Comparison of ENCODE assay signal across 8 cellular contexts in the genomic region with DNA sequence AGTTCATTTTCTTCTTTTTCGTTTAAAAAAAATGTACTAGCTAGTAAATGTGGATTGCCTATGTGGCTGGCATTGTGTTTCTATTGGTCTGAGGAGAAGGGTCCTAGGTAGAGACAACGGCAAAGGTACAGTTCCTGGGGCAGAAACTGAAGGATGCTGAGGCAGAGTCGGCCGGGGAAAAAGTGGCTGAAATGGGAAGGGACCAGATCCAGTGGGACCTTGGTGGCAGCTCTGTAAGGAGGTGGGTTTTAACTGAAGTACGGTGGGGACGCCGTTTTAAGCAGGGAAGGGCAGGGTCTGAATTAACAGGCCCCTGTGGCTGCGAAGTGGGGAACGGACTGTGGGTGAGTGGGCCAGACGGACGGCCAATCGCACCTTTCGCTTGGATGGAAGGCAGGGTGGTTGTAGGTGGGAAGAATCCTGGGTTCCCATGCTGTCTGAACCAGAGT. TPM values are rescaled to one million over a fixed set of nuclear protein-coding genes. Genes with fewer than 3 reads are reported as not detected.
DNase-seq lines count a peak whose midpoint lies in the region; ATAC-seq and TF ChIP-seq lines count a peak whose summit lies in the region.

No MANE protein-coding gene starts in this region.

- H3K4me1 ChIP-seq in lower lobe of right lung = peaks cover 25% of the 10 kb centered on the region

- peaks cover 10% of the 10 kb centered on the region for H3K36me3 ChIP-seq in lower lobe of right lung

- H3K4me3 ChIP-seq in lower lobe of right lung = peak overlapping the region; percentile 98

- no peaks in the 10 kb centered on the region for H3K27me3 ChIP-seq in lower lobe of right lung (ENCODE audit: low read depth)

- H3K27me3 Mint-ChIP-seq in activated naive CD4-positive, alpha-beta T cell treated with anti-CD3 and anti-CD28 coated beads for 36 hours (ENCODE audit: low read depth) = no peaks in the 10 kb centered on the region
- H3K27me3 Mint-ChIP-seq in activated CD4-positive, alpha-beta memory T cell treated with anti-CD3 and anti-CD28 coated beads, Interleukin-2, amount 10 ng/mL, durations not matched to agents 7 days and 5 days = peaks cover 9% of the 10 kb centered on the region
- peaks cover 7% of the 10 kb centered on the region for H3K27me3 Mint-ChIP-seq in type B pancreatic cell

- H3K27ac ChIP-seq in lower lobe of right lung = no peak overlapping the region

- POLR2A ChIA-PET in activated CD4-positive, alpha-beta memory T cell treated with anti-CD3 and anti-CD28 coated beads, Interleukin-2, amount 10 ng/mL, durations not matched to agents 7 days and 5 days (lab: Charles Lee) = no interaction called here

- H3K9me3 ChIP-seq in lower lobe of right lung = no peaks in the 10 kb centered on the region

- H3K4me3 Mint-ChIP-seq in activated naive CD4-positive, alpha-beta T cell treated with anti-CD3 and anti-CD28 coated beads for 36 hours = peak overlapping the region; percentile 57
- H3K4me3 Mint-ChIP-seq in activated CD4-positive, alpha-beta memory T cell treated with anti-CD3 and anti-CD28 coated beads, Interleukin-2, amount 10 ng/mL, durations not matched to agents 7 days and 5 days = peak overlapping the region; percentile 63
- peak overlapping the region; percentile 81 for H3K4me3 Mint-ChIP-seq in type B pancreatic cell

- intact Hi-C loops in activated naive CD4-positive, alpha-beta T cell treated with anti-CD3 and anti-CD28 coated beads for 36 hours (cut with micrococcal nuclease) = loop anchor here (1.0 kb wide), 1 partner anchor 429 kb away; no protein-coding TSS in a partner anchor
- intact Hi-C loops in lower lobe of right lung (cut with DNase I) = no loop called here

- H3K9me3 Mint-ChIP-seq in activated naive CD4-positive, alpha-beta T cell treated with anti-CD3 and anti-CD28 coated beads for 36 hours = no peaks in the 10 kb centered on the region
- H3K9me3 Mint-ChIP-seq in activated CD4-positive, alpha-beta memory T cell treated with anti-CD3 and anti-CD28 coated beads, Interleukin-2, amount 10 ng/mL, durations not matched to agents 7 days and 5 days = no peaks in the 10 kb centered on the region
- H3K9me3 Mint-ChIP-seq in type B pancreatic cell = no peaks in the 10 kb centered on the region

- no peak for ATAC-seq in lower lobe of right lung

- no peak overlapping the region for H3K27ac Mint-ChIP-seq in activated naive CD4-positive, alpha-beta T cell treated with anti-CD3 and anti-CD28 coated beads for 36 hours
- no peak overlapping the region for H3K27ac Mint-ChIP-seq in activated CD4-positive, alpha-beta memory T cell treated with anti-CD3 and anti-CD28 coated beads, Interleukin-2, amount 10 ng/mL, durations not matched to agents 7 days and 5 days
- H3K27ac Mint-ChIP-seq in type B pancreatic cell = peak overlapping the region; percentile 63

- TF ChIP-seq CTCF in lower lobe of right lung (IDR thresholded peaks at IDR 0.05) (no peak), type B pancreatic cell (conservative IDR thresholded peaks at IDR 0.05) (no peak)

- no peak for DNase-seq in activated naive CD4-positive, alpha-beta T cell treated with anti-CD3 and anti-CD28 coated beads for 36 hours
- no peak for DNase-seq in activated naive CD4-positive, alpha-beta T cell (lab: John Stamatoyannopoulos, UW)
- DNase-seq in activated CD4-positive, alpha-beta memory T cell treated with anti-CD3 and anti-CD28 coated beads, Interleukin-2, amount 10 ng/mL, durations not matched to agents 7 days and 5 days = no peak
- no peak for DNase-seq in lower lobe of right lung
- DNase-seq in type B pancreatic cell (ENCODE audit: extremely low spot score, unreplicated experiment) = no peak
- no peak for DNase-seq in foreskin melanocyte
- no peak for DNase-seq in OCI-M2 (lab: John Stamatoyannopoulos, UW; ENCODE audit: unreplicated experiment)
- no peak for DNase-seq in mucosa of gallbladder (ENCODE audit: low spot score)

- CTCF ChIA-PET in activated naive CD4-positive, alpha-beta T cell treated with anti-CD3 and anti-CD28 coated beads for 36 hours (lab: Charles Lee) = interaction anchor here (0.7 to 2.6 kb wide), 7 partner anchors 14 to 509 kb away, joined by 3 to 16 read pairs (median 3); partner anchors contain the start of gene MIIP
- CTCF ChIA-PET in activated CD4-positive, alpha-beta memory T cell treated with anti-CD3 and anti-CD28 coated beads, Interleukin-2, amount 10 ng/mL, durations not matched to agents 7 days and 5 days (lab: Charles Lee) = interaction anchor here (0.7 to 1.4 kb wide), 8 partner anchors 11 to 391 kb away, joined by 3 to 8 read pairs (median 4); no protein-coding TSS in a partner anchor

- H3K36me3 Mint-ChIP-seq in activated naive CD4-positive, alpha-beta T cell treated with anti-CD3 and anti-CD28 coated beads for 36 hours (ENCODE audit: low read depth) = no peaks in the 10 kb centered on the region
- no peaks in the 10 kb centered on the region for H3K36me3 Mint-ChIP-seq in activated CD4-positive, alpha-beta memory T cell treated with anti-CD3 and anti-CD28 coated beads, Interleukin-2, amount 10 ng/mL, durations not matched to agents 7 days and 5 days (ENCODE audit: low read depth)
- H3K36me3 Mint-ChIP-seq in type B pancreatic cell = no peaks in the 10 kb centered on the region

- peaks cover 19% of the 10 kb centered on the region for H3K4me1 Mint-ChIP-seq in activated naive CD4-positive, alpha-beta T cell treated with anti-CD3 and anti-CD28 coated beads for 36 hours (ENCODE audit: low read depth)
- peaks cover 11% of the 10 kb centered on the region for H3K4me1 Mint-ChIP-seq in activated CD4-positive, alpha-beta memory T cell treated with anti-CD3 and anti-CD28 coated beads, Interleukin-2, amount 10 ng/mL, durations not matched to agents 7 days and 5 days
- H3K4me1 Mint-ChIP-seq in type B pancreatic cell (ENCODE audit: unreplicated experiment) = peaks cover 4% of the 10 kb centered on the region

RNA-seq across cellular contexts. Expression of gene VPS13D, which starts 0.4 kb away (rescaled TPM):
- 10 to 100 TPM; 20.0 to 23.3 TPM for total RNA-seq in activated naive CD4-positive, alpha-beta T cell treated with anti-CD3 and anti-CD28 coated beads for 36 hours
- 10 to 100 TPM; 28.1 to 31.4 TPM for total RNA-seq in activated CD4-positive, alpha-beta memory T cell treated with anti-CD3 and anti-CD28 coated beads, Interleukin-2, amount 10 ng/mL, durations not matched to agents 7 days and 5 days
- total RNA-seq in lower lobe of right lung = 81.7 TPM
- 43.4 and 49.0 TPM in 2 replicates for total RNA-seq in type B pancreatic cell (ENCODE audit: low replicate concordance)
- 69.0 TPM for total RNA-seq in mucosa of gallbladder
